In the genomic region with DNA sequence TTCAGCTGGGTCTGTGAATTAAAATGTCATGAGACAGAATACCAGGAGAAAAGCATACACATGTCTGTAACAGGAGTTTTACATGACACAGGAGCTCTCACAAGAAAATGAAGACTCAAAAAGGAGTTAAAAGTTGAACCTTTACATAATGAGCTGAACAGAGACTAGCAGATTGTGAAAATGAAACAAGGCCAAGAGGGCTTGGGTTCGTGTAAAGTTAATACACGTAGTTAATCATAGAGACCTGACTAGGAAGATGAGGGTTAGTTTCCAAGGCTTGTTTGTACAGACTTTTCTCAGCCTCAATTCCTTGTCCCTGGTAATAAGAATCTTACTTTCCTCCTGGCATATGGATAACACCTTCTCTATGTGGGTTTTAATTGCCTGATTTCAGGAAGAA, we compare ENCODE assay signal across 15 cellular contexts.
"Had no signal": no experiment of that assay in that cellular context is flagged by ENCODE, and none has a peak within 500 bp of the region (broad histone marks: within the 10 kb centered on the region; RNA-seq: fewer than 3 reads in every experiment).

No MANE protein-coding gene starts in this region.

- FAIRE-seq: small intestine, urothelium cell line had no signal

- H3K27ac ChIP-seq: adrenal gland, coronary artery, lower lobe of right lung, WERI-Rb-1 had no signal

- H3K27me3 ChIP-seq: adrenal gland had no signal

- H3K4me3 ChIP-seq: adrenal gland, coronary artery, lower lobe of right lung had no signal

- H3K4me1 ChIP-seq: adrenal gland, lower lobe of right lung had no signal

- ATAC-seq: left cardiac atrium, lower lobe of right lung, right cardiac atrium had no signal

- H3K36me3 ChIP-seq: adrenal gland, lower lobe of right lung, WERI-Rb-1 had no signal

- H3K9me3 ChIP-seq: adrenal gland, lower lobe of right lung had no signal

- DNase-seq: activated CD4-positive, alpha-beta T cell treated with anti-CD3 and anti-CD28 coated beads for 4 hours; activated naive CD4-positive, alpha-beta T cell treated with anti-CD3 and anti-CD28 coated beads, Interleukin-2, amount 10 ng/mL, durations not matched to agents 7 days and 5 days; adrenal gland; central memory CD4-positive, alpha-beta T cell; effector CD4-positive, alpha-beta T cell; foreskin melanocyte; head of caudate nucleus; left cardiac atrium; lower lobe of right lung; naive B cell; right cardiac atrium; small intestine; WERI-Rb-1 had no signal
